In genomic region chr5:98846526-98846925, GRCh38 we compare ENCODE assay signal across 27 cellular contexts.
"Had no signal": no experiment of that assay in that cellular context is flagged by ENCODE, and none has a peak within 500 bp of the region (broad histone marks: within the 10 kb centered on the region; RNA-seq: fewer than 3 reads in every experiment).

No MANE protein-coding gene starts in this region.

- H3K27me3 Mint-ChIP-seq: activated naive CD8-positive, alpha-beta T cell had no signal

- H3K27me3 ChIP-seq: adrenal gland, dorsolateral prefrontal cortex, heart right ventricle, left lung, neutrophil, ovary, suprapubic skin, tibial artery had no signal

- H3K4me1 ChIP-seq: heart right ventricle, left lung, lower lobe of right lung, psoas muscle, suprapubic skin, tibial artery had no signal

- H3K27ac Mint-ChIP-seq: activated naive CD8-positive, alpha-beta T cell; brain; nephron had no signal

- H3K4me2 ChIP-seq: smooth muscle cell had no signal

- DNase-seq: activated CD4-positive, alpha-beta T cell treated with anti-CD3 and anti-CD28 coated beads for 4 hours; activated CD4-positive, alpha-beta T cell treated with anti-CD3 and anti-CD28 coated beads, Interleukin-2, amount 50 U/mL, for 4 hours; activated effector memory CD4-positive, alpha-beta T cell treated with Interleukin-2 at 50 U/mL for 16 hours; activated naive CD4-positive, alpha-beta T cell treated with Interleukin-2 at 50 U/mL for 16 hours; adrenal gland; aorta; dorsolateral prefrontal cortex; effector memory CD4-positive, alpha-beta T cell; foreskin fibroblast; heart right ventricle; left lung; lower lobe of right lung; mucosa of descending colon; ovary; psoas muscle; stimulated activated CD4-positive, alpha-beta T cell treated with anti-CD3 and anti-CD28 coated beads, Interleukin-15, amount 100 ng/mL, for 24 hours; stimulated activated CD4-positive, alpha-beta T cell treated with anti-CD3 and anti-CD28 coated beads, Interleukin-2, amount 100 ng/mL, for 24 hours; stimulated activated naive CD4-positive, alpha-beta T cell; tibial artery had no signal

- H3K9me3 ChIP-seq: adrenal gland, lower lobe of right lung, neutrophil, ovary, psoas muscle, suprapubic skin, tibial artery had no signal

- H3K27ac ChIP-seq: adrenal gland, coronary artery, dorsolateral prefrontal cortex, heart right ventricle, left lung, lower lobe of right lung, neutrophil, ovary, psoas muscle, suprapubic skin, tibial artery had no signal

- H3K4me1 Mint-ChIP-seq: brain, nephron had no signal

- H3K36me3 ChIP-seq: adrenal gland, heart right ventricle, left lung, lower lobe of right lung, neutrophil, ovary, suprapubic skin, tibial artery had no signal

- ATAC-seq: esophagus mucosa, heart right ventricle, left lung, lower lobe of right lung, mucosa of descending colon, psoas muscle had no signal

- H3K4me3 ChIP-seq: adrenal gland, coronary artery, dorsolateral prefrontal cortex, heart right ventricle, left lung, lower lobe of right lung, mucosa of descending colon, ovary, psoas muscle, smooth muscle cell, suprapubic skin, tibial artery had no signal

- H3K4me3 Mint-ChIP-seq: activated naive CD8-positive, alpha-beta T cell; brain; nephron had no signal
